ENCODE assay signal across 28 cellular contexts in genomic region chr6:67735623-67736022, GRCh38.
"Had no signal": no experiment of that assay in that cellular context is flagged by ENCODE, and none has a peak within 500 bp of the region (broad histone marks: within the 10 kb centered on the region; RNA-seq: fewer than 3 reads in every experiment).

No MANE protein-coding gene starts in this region.

- H3K36me3 ChIP-seq: esophagus squamous epithelium, gastrocnemius medialis, heart right ventricle, left lung, lower lobe of right lung had no signal

- H3K27ac ChIP-seq: coronary artery, epithelial cell of prostate, esophagus squamous epithelium, gastrocnemius medialis, heart right ventricle, left lung, lower lobe of right lung had no signal

- H3K4me3 Mint-ChIP-seq: dendritic cell treated with granulocyte-macrophage colony-stimulating factor and Interleukin-4, amounts not matched to agents 40 ng/mL and 50 ng/mL, for 4 days; effector memory CD8-positive, alpha-beta T cell; endodermal cell; mesothelial cell of epicardium; naive B cell had no signal

- H3K27me3 ChIP-seq: esophagus squamous epithelium, gastrocnemius medialis, heart right ventricle, left lung had no signal

- H3K27ac Mint-ChIP-seq: dendritic cell treated with granulocyte-macrophage colony-stimulating factor and Interleukin-4, amounts not matched to agents 40 ng/mL and 50 ng/mL, for 4 days; effector memory CD8-positive, alpha-beta T cell; endodermal cell; mesothelial cell of epicardium had no signal

- DNase-seq: effector CD8-positive, alpha-beta T cell; effector memory CD8-positive, alpha-beta T cell; endodermal cell; erythroblast; esophagus squamous epithelium; foreskin fibroblast; foreskin melanocyte; gastrocnemius medialis; glutamatergic neuron; head of caudate nucleus; heart right ventricle; hippocampal formation; left cardiac atrium; left lung; left ventricle myocardium superior; lower lobe of right lung; mesenchymal stem cell; mucosa of descending colon; naive B cell had no signal

- ATAC-seq: effector memory CD8-positive, alpha-beta T cell; esophagus mucosa; gastrocnemius medialis; heart right ventricle; left cardiac atrium; left lung; left ventricle myocardium superior; lower lobe of right lung; mucosa of descending colon had no signal

- H3K9me3 ChIP-seq: gastrocnemius medialis had no signal

- H3K4me3 ChIP-seq: coronary artery, esophagus squamous epithelium, gastrocnemius medialis, heart right ventricle, left lung, lower lobe of right lung, mucosa of descending colon had no signal

- H3K4me1 Mint-ChIP-seq: endodermal cell, naive B cell had no signal

- H3K27me3 Mint-ChIP-seq: dendritic cell treated with granulocyte-macrophage colony-stimulating factor and Interleukin-4, amounts not matched to agents 40 ng/mL and 50 ng/mL, for 4 days; effector memory CD8-positive, alpha-beta T cell; naive B cell had no signal

- H3K36me3 Mint-ChIP-seq: mesothelial cell of epicardium, naive B cell had no signal

- H3K4me1 ChIP-seq: esophagus squamous epithelium, gastrocnemius medialis, heart right ventricle, left lung, lower lobe of right lung had no signal

- FAIRE-seq: colon, endometrium, islet of Langerhans, keratinocyte had no signal
